ENCODE assay signal across 21 cellular contexts in genomic region chr3:101701696-101702634, GRCh38. TPM values are rescaled to one million over a fixed set of nuclear protein-coding genes. Genes with fewer than 3 reads are reported as not detected.
DNase-seq lines count a peak whose midpoint lies in the region; ATAC-seq and TF ChIP-seq lines count a peak whose summit lies in the region.
"Had no signal": no experiment of that assay in that cellular context is flagged by ENCODE, and none has a peak within 500 bp of the region (broad histone marks: within the 10 kb centered on the region; RNA-seq: fewer than 3 reads in every experiment).

No MANE protein-coding gene starts in this region.

- no peaks in the 10 kb centered on the region for H3K9me2 ChIP-seq in Karpas-422 (replicated peaks; ENCODE audit: insufficient read depth, low read length)
- H3K9me2 ChIP-seq: SK-N-SH had no signal

- H3K79me2 ChIP-seq in Karpas-422 (ENCODE audit: low read length) = no peaks in the 10 kb centered on the region

- CTCF ChIA-PET in activated B cell treated with CpG ODN at 0.5 μM for 24 hours (lab: Charles Lee) = interaction anchor here (1.1 kb wide), 1 partner anchor 78 kb away, joined by 3 read pairs; no protein-coding TSS in a partner anchor

- H3K4me3 ChIP-seq in Karpas-422 (ENCODE audit: low read length) = no peak overlapping the region
- H3K4me3 ChIP-seq: ascending aorta, right atrium auricular region had no signal

- no peaks in the 10 kb centered on the region for H3K9me3 Mint-ChIP-seq in activated CD4-positive, alpha-beta T cell treated with anti-CD3 and anti-CD28 coated beads, Interleukin-2, amount 10 ng/mL, durations not matched to agents 24 days and 14 days
- H3K9me3 Mint-ChIP-seq in activated B cell treated with CpG ODN at 0.5 μM for 24 hours = no peaks in the 10 kb centered on the region
- no peaks in the 10 kb centered on the region for H3K9me3 Mint-ChIP-seq in stimulated activated memory B cell treated with anti-CD40 and anti-IgM and Interleukin-4, amounts not matched to agents 10 μg/mL and 1 μg/mL and 100 μg/mL, for 72 hours
- H3K9me3 Mint-ChIP-seq: activated naive CD4-positive, alpha-beta T cell treated with anti-CD3 and anti-CD28 coated beads, Interleukin-2, amount 50 U/mL, for 72 hours; central memory CD8-positive, alpha-beta T cell had no signal

- TF ChIP-seq CTCF in activated B cell treated with CpG ODN at 0.5 μM for 24 hours (IDR thresholded peaks at IDR 0.05) = no peak

- no peaks in the 10 kb centered on the region for H4K20me1 ChIP-seq in Karpas-422 (ENCODE audit: insufficient read depth, low read depth, low read length)

- no peaks in the 10 kb centered on the region for H3K36me3 Mint-ChIP-seq in activated CD4-positive, alpha-beta T cell treated with anti-CD3 and anti-CD28 coated beads, Interleukin-2, amount 10 ng/mL, durations not matched to agents 24 days and 14 days (ENCODE audit: low read depth)
- no peaks in the 10 kb centered on the region for H3K36me3 Mint-ChIP-seq in activated B cell treated with CpG ODN at 0.5 μM for 24 hours (ENCODE audit: low read depth)
- H3K36me3 Mint-ChIP-seq in stimulated activated memory B cell treated with anti-CD40 and anti-IgM and Interleukin-4, amounts not matched to agents 10 μg/mL and 1 μg/mL and 100 μg/mL, for 72 hours = no peaks in the 10 kb centered on the region
- H3K36me3 Mint-ChIP-seq: activated naive CD4-positive, alpha-beta T cell treated with anti-CD3 and anti-CD28 coated beads, Interleukin-2, amount 50 U/mL, for 72 hours had no signal

- DNase-seq in activated CD4-positive, alpha-beta T cell treated with anti-CD3 and anti-CD28 coated beads, Interleukin-2, amount 10 ng/mL, durations not matched to agents 24 days and 14 days = peak; percentile 48
- DNase-seq in activated CD4-positive, alpha-beta T cell treated with anti-CD3 and anti-CD28 coated beads for 48 hours = no peak
- DNase-seq in Karpas-422 (peak; percentile 19), activated B cell treated with CpG ODN at 0.5 μM for 24 hours (no peak), NCI-H1694 treated with DMSO at 0.1 percent for 48 hours (lab: John Stamatoyannopoulos, UW) (no peak), GOT3 (lab: John Stamatoyannopoulos, UW) (no peak)
- DNase-seq: 8988T, Caco-2, kidney, NCI-H1417 treated with DMSO at 0.1 percent for 48 hours, NCI-H2171, NCI-H526, SK-N-SH, T1000 had no signal

- intact Hi-C loops in activated CD4-positive, alpha-beta T cell treated with anti-CD3 and anti-CD28 coated beads, Interleukin-2, amount 10 ng/mL, durations not matched to agents 24 days and 14 days (cut with micrococcal nuclease) = loop anchor here (1.0 kb wide), 1 partner anchor 11 kb away; no protein-coding TSS in a partner anchor
- intact Hi-C loops in activated B cell treated with CpG ODN at 0.5 μM for 24 hours (cut with micrococcal nuclease) = no loop called here

- no peaks in the 10 kb centered on the region for H3K9me3 ChIP-seq in Karpas-422 (ENCODE audit: low read length)
- H3K9me3 ChIP-seq: ascending aorta, Caco-2, right atrium auricular region, SK-N-SH had no signal

- no peak for ATAC-seq in activated B cell treated with CpG ODN at 0.5 μM for 24 hours (ENCODE audit: low read depth)
- ATAC-seq in stimulated activated memory B cell treated with anti-CD40 and anti-IgM and Interleukin-4, amounts not matched to agents 10 μg/mL and 1 μg/mL and 100 μg/mL, for 72 hours = no peak
- no peak for ATAC-seq in HG03039 (IDR thresholded peaks at IDR 0.05; ENCODE audit: unreplicated experiment)
- ATAC-seq: activated CD4-positive, CD25-positive, alpha-beta regulatory T cell treated with anti-CD3 and anti-CD28 coated beads, Interleukin-2, amount 50 U/mL, for 24 hours; activated naive CD4-positive, alpha-beta T cell treated with anti-CD3 and anti-CD28 coated beads, Interleukin-2, amount 50 U/mL, for 72 hours had no signal

- H3K9ac ChIP-seq in Karpas-422 (ENCODE audit: low read length) = no peak overlapping the region
- H3K9ac ChIP-seq: SK-N-SH had no signal

- POLR2A ChIA-PET in activated B cell treated with CpG ODN at 0.5 μM for 24 hours (lab: Charles Lee) = no interaction called here

- H3K27ac Mint-ChIP-seq in activated CD4-positive, alpha-beta T cell treated with anti-CD3 and anti-CD28 coated beads, Interleukin-2, amount 10 ng/mL, durations not matched to agents 24 days and 14 days = no peak overlapping the region
- peak overlapping the region; percentile 15 for H3K27ac Mint-ChIP-seq in activated B cell treated with CpG ODN at 0.5 μM for 24 hours
- peak overlapping the region; percentile 59 for H3K27ac Mint-ChIP-seq in stimulated activated memory B cell treated with anti-CD40 and anti-IgM and Interleukin-4, amounts not matched to agents 10 μg/mL and 1 μg/mL and 100 μg/mL, for 72 hours
- H3K27ac Mint-ChIP-seq: activated naive CD4-positive, alpha-beta T cell treated with anti-CD3 and anti-CD28 coated beads, Interleukin-2, amount 50 U/mL, for 72 hours had no signal

- H3K27me3 ChIP-seq in Karpas-422 (ENCODE audit: low read length) = no peaks in the 10 kb centered on the region
- H3K27me3 ChIP-seq: ascending aorta, right atrium auricular region had no signal

- peaks cover 2% of the 10 kb centered on the region for H3K4me1 Mint-ChIP-seq in activated CD4-positive, alpha-beta T cell treated with anti-CD3 and anti-CD28 coated beads, Interleukin-2, amount 10 ng/mL, durations not matched to agents 24 days and 14 days
- H3K4me1 Mint-ChIP-seq in activated B cell treated with CpG ODN at 0.5 μM for 24 hours = peaks cover 9% of the 10 kb centered on the region
- peaks cover 16% of the 10 kb centered on the region for H3K4me1 Mint-ChIP-seq in stimulated activated memory B cell treated with anti-CD40 and anti-IgM and Interleukin-4, amounts not matched to agents 10 μg/mL and 1 μg/mL and 100 μg/mL, for 72 hours
- H3K4me1 Mint-ChIP-seq: central memory CD8-positive, alpha-beta T cell had no signal

- no peak overlapping the region for H2AFZ ChIP-seq in Karpas-422 (ENCODE audit: low read length)

- H3K27ac ChIP-seq in Karpas-422 (ENCODE audit: low read length) = no peak overlapping the region
- H3K27ac ChIP-seq: ascending aorta, right atrium auricular region had no signal

- H3K36me3 ChIP-seq in Karpas-422 (ENCODE audit: insufficient read depth, low read length) = no peaks in the 10 kb centered on the region
- H3K36me3 ChIP-seq: ascending aorta, right atrium auricular region had no signal

- H3K4me2 ChIP-seq in Karpas-422 (ENCODE audit: low read depth, low read length, poor library complexity, severe bottlenecking) = no peak overlapping the region
- H3K4me2 ChIP-seq: SK-N-SH had no signal

- H3K27me3 Mint-ChIP-seq in activated CD4-positive, alpha-beta T cell treated with anti-CD3 and anti-CD28 coated beads, Interleukin-2, amount 10 ng/mL, durations not matched to agents 24 days and 14 days = no peaks in the 10 kb centered on the region
- H3K27me3 Mint-ChIP-seq in activated B cell treated with CpG ODN at 0.5 μM for 24 hours = no peaks in the 10 kb centered on the region
- no peaks in the 10 kb centered on the region for H3K27me3 Mint-ChIP-seq in stimulated activated memory B cell treated with anti-CD40 and anti-IgM and Interleukin-4, amounts not matched to agents 10 μg/mL and 1 μg/mL and 100 μg/mL, for 72 hours
- H3K27me3 Mint-ChIP-seq: central memory CD8-positive, alpha-beta T cell had no signal

- H3K4me3 Mint-ChIP-seq in activated CD4-positive, alpha-beta T cell treated with anti-CD3 and anti-CD28 coated beads, Interleukin-2, amount 10 ng/mL, durations not matched to agents 24 days and 14 days = no peak overlapping the region
- H3K4me3 Mint-ChIP-seq in activated B cell treated with CpG ODN at 0.5 μM for 24 hours = no peak overlapping the region
- peak overlapping the region; percentile 35 for H3K4me3 Mint-ChIP-seq in stimulated activated memory B cell treated with anti-CD40 and anti-IgM and Interleukin-4, amounts not matched to agents 10 μg/mL and 1 μg/mL and 100 μg/mL, for 72 hours
- H3K4me3 Mint-ChIP-seq: central memory CD8-positive, alpha-beta T cell had no signal

- peaks cover 3% of the 10 kb centered on the region; the same call in 1 of the 2 replicates for H3K4me1 ChIP-seq in Karpas-422 (ENCODE audit: low read length)
- H3K4me1 ChIP-seq: ascending aorta, right atrium auricular region had no signal

RNA-seq across cellular contexts. Expression of gene RPL24, which starts 15.4 kb away (rescaled TPM):
- 1,569 and 1,570 TPM in 2 replicates for total RNA-seq in activated CD4-positive, alpha-beta T cell treated with anti-CD3 and anti-CD28 coated beads, Interleukin-2, amount 10 ng/mL, durations not matched to agents 24 days and 14 days
- 3,600 and 7,010 TPM in 2 replicates for total RNA-seq in Karpas-422 (2014; rRNA removed; shearing (Covaris generic); ENCODE audit: low replicate concordance)
- total RNA-seq in activated B cell treated with CpG ODN at 0.5 μM for 24 hours = 1,431 and 1,623 TPM in 2 replicates

RNA-seq across cellular contexts. Expression of gene CEP97, which starts 22.4 kb away (rescaled TPM):
- 20.3 and 22.8 TPM in 2 replicates for total RNA-seq in activated CD4-positive, alpha-beta T cell treated with anti-CD3 and anti-CD28 coated beads, Interleukin-2, amount 10 ng/mL, durations not matched to agents 24 days and 14 days
- total RNA-seq in Karpas-422 (2014; rRNA removed; shearing (Covaris generic); ENCODE audit: low replicate concordance) = 15.0 and 21.7 TPM in 2 replicates
- total RNA-seq in activated B cell treated with CpG ODN at 0.5 μM for 24 hours = 7.3 and 7.9 TPM in 2 replicates

RNA-seq across cellular contexts. Expression of gene ZBTB11, which starts 25.0 kb away (rescaled TPM):
- total RNA-seq in activated CD4-positive, alpha-beta T cell treated with anti-CD3 and anti-CD28 coated beads, Interleukin-2, amount 10 ng/mL, durations not matched to agents 24 days and 14 days = 29.0 and 30.2 TPM in 2 replicates
- 19.0 and 28.9 TPM in 2 replicates for total RNA-seq in Karpas-422 (2014; rRNA removed; shearing (Covaris generic); ENCODE audit: low replicate concordance)
- total RNA-seq in activated B cell treated with CpG ODN at 0.5 μM for 24 hours = 26.2 and 28.7 TPM in 2 replicates

Comparison
In these comparisons a context has a peak if more than half of its experiments do, and no peak if none do; other contexts are left out.
1. DNase-seq: peak in activated CD4-positive, alpha-beta T cell treated with anti-CD3 and anti-CD28 coated beads, Interleukin-2, amount 10 ng/mL, durations not matched to agents 24 days and 14 days (single experiment) and Karpas-422 (single experiment); none in activated CD4-positive, alpha-beta T cell treated with anti-CD3 and anti-CD28 coated beads for 48 hours (single experiment), activated B cell treated with CpG ODN at 0.5 μM for 24 hours (single experiment), NCI-H1694 treated with DMSO at 0.1 percent for 48 hours (single experiment) and GOT3 (single experiment).